10 cellular contexts compared by ENCODE assay signal in genomic region chr6:167153523-167153959, GRCh38. TPM values are rescaled to one million over a fixed set of nuclear protein-coding genes. Genes with fewer than 3 reads are reported as not detected.
DNase-seq lines count a peak whose midpoint lies in the region; ATAC-seq lines count a peak whose summit lies in the region.
"Had no signal": no experiment of that assay in that cellular context is flagged by ENCODE, and none has a peak within 500 bp of the region (broad histone marks: within the 10 kb centered on the region; RNA-seq: fewer than 3 reads in every experiment).

No MANE protein-coding gene starts in this region.

- H3K27me3 ChIP-seq in H7 (ENCODE audit: control insufficient read depth, insufficient read depth, low read length), result no peaks in the 10 kb centered on the region

- intact Hi-C loops in head of caudate nucleus (cut with DNase I), result no loop called here

- DNase-seq in activated CD4-positive, CD25-positive, alpha-beta regulatory T cell treated with anti-CD3 and anti-CD28 coated beads, Interleukin-2, amount 50 U/mL, for 72 hours, result no peak
- DNase-seq in NOMO-1 treated with DMSO at 0.1 percent for 48 hours (lab: John Stamatoyannopoulos, UW; ENCODE audit: unreplicated experiment), result peak; percentile 88
- peak in 23 of 42 donors; percentile 13 to 75 (median 33) for DNase-seq in head of caudate nucleus
- no peak for DNase-seq in H7
- DNase-seq in activated CD8-positive, alpha-beta memory T cell treated with anti-CD3 and anti-CD28 coated beads for 24 hours, result no peak
- no peak for DNase-seq in ureter (ENCODE audit: low spot score)

- H3K4me3 ChIP-seq in H7 (ENCODE audit: insufficient read depth, low read depth, low read length), result no peak overlapping the region
- H3K4me3 ChIP-seq: A549 had no signal

- peak; percentile 19 to 34 for ATAC-seq in activated CD4-positive, CD25-positive, alpha-beta regulatory T cell treated with anti-CD3 and anti-CD28 coated beads, Interleukin-2, amount 50 U/mL, for 24 hours
- peak; percentile 54 for ATAC-seq in HG02588 (IDR thresholded peaks at IDR 0.05; ENCODE audit: unreplicated experiment)
- ATAC-seq: A549 had no signal

- H3K36me3 ChIP-seq in H7 (replicated peaks; ENCODE audit: control insufficient read depth, insufficient read depth, low read length), result no peaks in the 10 kb centered on the region
- H3K36me3 ChIP-seq: tibial nerve had no signal

RNA-seq across cellular contexts. Expression of gene GPR31, which starts 4.2 kb away (rescaled TPM):
- not detected in 2 replicates for total RNA-seq in H7 (2014; rRNA removed; shearing (Covaris generic))
- not detected for total RNA-seq in ureter
- total RNA-seq: tibial nerve had no signal

RNA-seq across cellular contexts. Expression of gene CCR6, which starts 30.6 kb away (rescaled TPM):
- not detected in 2 replicates for total RNA-seq in H7 (2014; rRNA removed; shearing (Covaris generic))
- total RNA-seq in ureter, result not detected
- total RNA-seq: tibial nerve had no signal

Comparison
In these comparisons a context has a peak if more than half of its experiments do, and no peak if none do; other contexts are left out.
1. DNase-seq: peak in NOMO-1 treated with DMSO at 0.1 percent for 48 hours (single experiment) and head of caudate nucleus (23 of 42); none in activated CD4-positive, CD25-positive, alpha-beta regulatory T cell treated with anti-CD3 and anti-CD28 coated beads, Interleukin-2, amount 50 U/mL, for 72 hours (single experiment), H7 (single experiment), activated CD8-positive, alpha-beta memory T cell treated with anti-CD3 and anti-CD28 coated beads for 24 hours (single experiment) and ureter (single experiment).